Comparison of ENCODE assay signal across 9 cellular contexts in the genomic region with DNA sequence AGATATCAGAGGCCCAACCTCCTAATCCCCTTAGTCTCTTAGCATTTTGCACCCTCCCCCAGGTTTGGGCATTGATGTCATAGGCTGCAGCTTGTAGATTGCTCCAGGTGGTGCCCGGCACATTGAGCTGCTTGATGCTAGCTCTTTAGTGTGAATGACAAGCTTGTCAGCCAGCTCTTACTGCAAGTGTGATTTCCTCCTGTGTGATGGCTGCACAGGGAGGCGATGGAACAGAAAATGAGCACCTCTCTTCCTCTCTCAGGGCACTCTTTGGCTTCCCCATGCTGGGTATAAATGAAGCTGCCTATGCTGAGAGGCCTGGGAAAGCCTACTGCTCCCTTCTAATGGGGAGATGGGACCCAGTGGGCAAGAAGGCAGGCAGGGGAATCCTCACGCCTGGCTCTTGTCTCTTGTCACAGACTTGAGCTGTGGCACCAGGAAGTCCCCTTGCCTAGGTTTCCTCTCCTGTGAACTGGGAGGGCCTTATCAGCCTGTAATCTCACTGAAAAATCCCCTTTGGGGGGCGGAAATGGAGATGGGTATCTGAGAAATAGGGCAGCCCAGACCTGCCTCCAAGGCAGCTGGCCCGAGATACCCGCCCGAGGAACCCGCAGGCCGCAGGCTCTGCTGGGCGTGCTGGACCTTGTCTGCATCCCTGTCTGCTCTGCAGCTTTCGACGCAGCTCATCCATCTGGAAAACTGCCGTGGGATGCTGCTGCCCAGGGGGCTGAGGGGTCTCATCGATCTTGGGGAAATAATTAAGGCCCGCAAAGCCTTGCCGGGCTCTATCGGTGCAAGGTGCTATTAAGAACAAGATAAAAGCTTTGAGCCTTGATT.
A peak's percentile ranks its signal among the peaks of the same experiment; 100 is the strongest.
DNase-seq lines count a peak whose midpoint lies in the region; ATAC-seq lines count a peak whose summit lies in the region.
"Had no signal": no experiment of that assay in that cellular context is flagged by ENCODE, and none has a peak within 500 bp of the region (broad histone marks: within the 10 kb centered on the region; RNA-seq: fewer than 3 reads in every experiment).

No MANE protein-coding gene starts in this region.

- peaks cover 43% of the 10 kb centered on the region for H3K4me1 Mint-ChIP-seq in activated CD4-positive, alpha-beta T cell treated with anti-CD3 and anti-CD28 coated beads, Interleukin-2, amount 10 ng/mL, durations not matched to agents 24 days and 14 days
- H3K4me1 Mint-ChIP-seq in stimulated activated memory B cell treated with anti-CD40 and anti-IgM and Interleukin-4, amounts not matched to agents 10 μg/mL and 1 μg/mL and 100 μg/mL, for 72 hours, result peaks cover 77% of the 10 kb centered on the region

- H2BK5ac ChIP-seq in mesenchymal stem cell (ENCODE audit: low read depth, low read length, poor library complexity, severe bottlenecking), result no peak overlapping the region

- no peaks in the 10 kb centered on the region for H3K36me3 Mint-ChIP-seq in activated CD4-positive, alpha-beta T cell treated with anti-CD3 and anti-CD28 coated beads, Interleukin-2, amount 10 ng/mL, durations not matched to agents 24 days and 14 days (ENCODE audit: low read depth)
- H3K36me3 Mint-ChIP-seq in stimulated activated memory B cell treated with anti-CD40 and anti-IgM and Interleukin-4, amounts not matched to agents 10 μg/mL and 1 μg/mL and 100 μg/mL, for 72 hours, result no peaks in the 10 kb centered on the region

- H3K4me2 ChIP-seq in mesenchymal stem cell (ENCODE audit: low read length, poor library complexity, severe bottlenecking), result no peak overlapping the region

- no peaks in the 10 kb centered on the region for H3K4me1 ChIP-seq in mesenchymal stem cell (ENCODE audit: control insufficient read depth, insufficient read depth, low read depth, low read length)

- no peaks in the 10 kb centered on the region for H3K27me3 Mint-ChIP-seq in activated CD4-positive, alpha-beta T cell treated with anti-CD3 and anti-CD28 coated beads, Interleukin-2, amount 10 ng/mL, durations not matched to agents 24 days and 14 days
- no peaks in the 10 kb centered on the region for H3K27me3 Mint-ChIP-seq in stimulated activated memory B cell treated with anti-CD40 and anti-IgM and Interleukin-4, amounts not matched to agents 10 μg/mL and 1 μg/mL and 100 μg/mL, for 72 hours

- H4K8ac ChIP-seq in mesenchymal stem cell (ENCODE audit: low read length), result no peak overlapping the region

- no peaks in the 10 kb centered on the region for H3K79me1 ChIP-seq in mesenchymal stem cell (replicated peaks; ENCODE audit: low read length, poor library complexity, severe bottlenecking)

- no peak overlapping the region for H3K18ac ChIP-seq in mesenchymal stem cell (ENCODE audit: low read depth in 1 of 2, low read length in 2 of 2)

- H4K91ac ChIP-seq in mesenchymal stem cell (ENCODE audit: low read length), result no peak overlapping the region

- H3K27me3 ChIP-seq in mesenchymal stem cell (ENCODE audit: control insufficient read depth in 1 of 2, insufficient read depth in 1 of 2, low read length in 2 of 2), result peaks cover 0 to 5% of the 10 kb centered on the region in 2 experiments

- peak overlapping the region; percentile 79 for H3K27ac Mint-ChIP-seq in activated CD4-positive, alpha-beta T cell treated with anti-CD3 and anti-CD28 coated beads, Interleukin-2, amount 10 ng/mL, durations not matched to agents 24 days and 14 days
- peak overlapping the region; percentile 77 for H3K27ac Mint-ChIP-seq in stimulated activated memory B cell treated with anti-CD40 and anti-IgM and Interleukin-4, amounts not matched to agents 10 μg/mL and 1 μg/mL and 100 μg/mL, for 72 hours

- no peak overlapping the region for H3K9ac ChIP-seq in mesenchymal stem cell (ENCODE audit: low read length)

- H3K36me3 ChIP-seq in mesenchymal stem cell (ENCODE audit: control insufficient read depth in 1 of 2, insufficient read depth in 2 of 2, low read depth in 1 of 2, low read length in 2 of 2), result no peaks in the 10 kb centered on the region

- peak; percentile 83 for DNase-seq in activated CD4-positive, alpha-beta T cell treated with anti-CD3 and anti-CD28 coated beads, Interleukin-2, amount 10 ng/mL, durations not matched to agents 24 days and 14 days
- peak; percentile 74 for DNase-seq in central memory CD4-positive, alpha-beta T cell
- DNase-seq in mesenchymal stem cell, result no peak
- DNase-seq in posterior cingulate gyrus, result no peak
- DNase-seq: OCI-M1 had no signal

- H2AFZ ChIP-seq in mesenchymal stem cell (ENCODE audit: low read depth, low read length), result no peak overlapping the region

- no peak overlapping the region for H2BK120ac ChIP-seq in mesenchymal stem cell (ENCODE audit: low read depth, low read length)

- no peak overlapping the region for H2BK15ac ChIP-seq in mesenchymal stem cell (ENCODE audit: low read depth, poor library complexity, severe bottlenecking)

- no peak overlapping the region for H2AK5ac ChIP-seq in mesenchymal stem cell (ENCODE audit: low read length, severe bottlenecking)

- peak overlapping the region; percentile 1 for H3K4me3 Mint-ChIP-seq in activated CD4-positive, alpha-beta T cell treated with anti-CD3 and anti-CD28 coated beads, Interleukin-2, amount 10 ng/mL, durations not matched to agents 24 days and 14 days
- H3K4me3 Mint-ChIP-seq in stimulated activated memory B cell treated with anti-CD40 and anti-IgM and Interleukin-4, amounts not matched to agents 10 μg/mL and 1 μg/mL and 100 μg/mL, for 72 hours, result no peak overlapping the region

- H3K9me3 ChIP-seq in mesenchymal stem cell (ENCODE audit: control insufficient read depth, low read length), result no peaks in the 10 kb centered on the region

- WGBS in mesenchymal stem cell, result 67% methylated on average over 17 of the region's 17 CpGs

- no peak overlapping the region for H3K27ac ChIP-seq in mesenchymal stem cell (ENCODE audit: low read length, poor library complexity, severe bottlenecking)

- intact Hi-C loops in activated CD4-positive, alpha-beta T cell treated with anti-CD3 and anti-CD28 coated beads, Interleukin-2, amount 10 ng/mL, durations not matched to agents 24 days and 14 days (cut with micrococcal nuclease), result loop anchor here (2.0 to 5.0 kb wide), 2 partner anchors 44 to 45 kb away; no protein-coding TSS in a partner anchor
- intact Hi-C loops in posterior cingulate gyrus (cut with DNase I), result no loop called here

- no peak overlapping the region for H3K14ac ChIP-seq in mesenchymal stem cell (ENCODE audit: low read length in 2 of 2)

- H3K4me3 ChIP-seq in mesenchymal stem cell (ENCODE audit: insufficient read depth in 1 of 2, low read depth in 1 of 2, low read length in 2 of 2), result no peak overlapping the region

- H2BK12ac ChIP-seq in mesenchymal stem cell (ENCODE audit: low read length in 2 of 2), result no peak overlapping the region

- no peak overlapping the region for H3K4ac ChIP-seq in mesenchymal stem cell (ENCODE audit: low read depth in 1 of 2, low read length in 2 of 2)

- no peak overlapping the region for H3K23ac ChIP-seq in mesenchymal stem cell (ENCODE audit: low read length in 2 of 2)

- peaks cover 8% of the 10 kb centered on the region for H3K9me3 Mint-ChIP-seq in activated CD4-positive, alpha-beta T cell treated with anti-CD3 and anti-CD28 coated beads, Interleukin-2, amount 10 ng/mL, durations not matched to agents 24 days and 14 days
- no peaks in the 10 kb centered on the region for H3K9me3 Mint-ChIP-seq in stimulated activated memory B cell treated with anti-CD40 and anti-IgM and Interleukin-4, amounts not matched to agents 10 μg/mL and 1 μg/mL and 100 μg/mL, for 72 hours

- peak; percentile 40 for ATAC-seq in HG02588 (IDR thresholded peaks at IDR 0.05; ENCODE audit: unreplicated experiment)
- ATAC-seq in stimulated activated memory B cell treated with anti-CD40 and anti-IgM and Interleukin-4, amounts not matched to agents 10 μg/mL and 1 μg/mL and 100 μg/mL, for 72 hours, result peak; percentile 44
- no peak for ATAC-seq in HG02759 (IDR thresholded peaks at IDR 0.05; ENCODE audit: unreplicated experiment)
- ATAC-seq: sciatic nerve had no signal

Comparison
In these comparisons a context has a peak if more than half of its experiments do, and no peak if none do; other contexts are left out.
1. DNase-seq: peak in activated CD4-positive, alpha-beta T cell treated with anti-CD3 and anti-CD28 coated beads, Interleukin-2, amount 10 ng/mL, durations not matched to agents 24 days and 14 days (single experiment) and central memory CD4-positive, alpha-beta T cell (single experiment); none in mesenchymal stem cell (single experiment) and posterior cingulate gyrus (0 of 10).